ENCODE assay signal across 8 cellular contexts in the genomic region with DNA sequence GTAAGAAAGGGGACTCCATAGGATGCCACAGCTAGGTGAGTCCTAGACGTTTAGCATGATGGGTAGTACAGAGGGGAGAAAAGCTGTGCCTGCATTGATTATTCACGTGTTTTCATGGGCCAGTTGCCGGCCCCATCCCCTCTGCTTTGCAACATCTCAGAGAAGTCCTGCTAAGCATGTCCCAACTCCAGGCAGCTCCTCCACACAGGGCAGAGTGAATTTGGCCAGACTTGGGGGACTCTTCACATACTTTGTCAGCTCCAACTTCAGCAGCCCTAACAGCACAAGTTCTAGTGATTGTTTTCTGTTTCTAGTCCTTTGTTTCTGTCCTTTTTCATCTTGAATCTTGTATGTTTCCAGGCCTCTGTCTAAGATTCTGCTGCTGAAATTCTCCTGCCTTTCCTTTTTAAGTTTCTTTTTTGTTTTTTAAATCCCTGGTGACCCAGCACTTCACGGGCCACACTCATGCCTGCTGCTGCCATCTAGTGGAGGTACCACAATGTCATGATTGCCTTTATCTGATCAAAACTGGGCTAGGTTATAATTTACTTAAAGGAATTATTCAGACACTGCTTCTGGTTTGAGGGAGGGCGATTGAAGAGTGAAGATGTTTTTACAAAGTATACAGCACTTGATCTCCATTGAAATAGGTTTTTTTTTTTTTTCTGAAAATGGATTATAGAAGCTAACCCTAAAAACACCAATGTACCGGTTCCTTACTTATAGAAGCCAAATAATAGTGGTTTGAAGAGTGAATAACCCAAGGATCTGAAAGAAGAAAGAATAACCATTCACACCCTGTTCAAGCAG.
A peak's percentile ranks its signal among the peaks of the same experiment; 100 is the strongest.
DNase-seq lines count a peak whose midpoint lies in the region; ATAC-seq and TF ChIP-seq lines count a peak whose summit lies in the region.

No MANE protein-coding gene starts in this region.

- H3K36me3 ChIP-seq in psoas muscle (ENCODE audit: insufficient read depth in 1 of 2, low read depth in 1 of 2) = no peaks in the 10 kb centered on the region

- no peaks in the 10 kb centered on the region for H3K9me3 ChIP-seq in psoas muscle

- intact Hi-C loops in activated CD4-positive, alpha-beta T cell treated with anti-CD3 and anti-CD28 coated beads, Interleukin-2, amount 10 ng/mL, durations not matched to agents 24 days and 14 days (cut with micrococcal nuclease) = no loop called here
- intact Hi-C loops in head of caudate nucleus (cut with DNase I) = no loop called here
- intact Hi-C loops in psoas muscle (cut with DNase I) = loop anchor here (5.0 to 10.0 kb wide), 3 partner anchors 348 to 428 kb away; partner anchors contain the start of gene PRKG1 (in 2 of the 2)

- WGBS in psoas muscle, 3 donors = 63 to 65% (median 63%) methylated on average over 6 of the region's 6 CpGs

- H3K9me3 Mint-ChIP-seq in activated CD4-positive, alpha-beta T cell treated with anti-CD3 and anti-CD28 coated beads, Interleukin-2, amount 10 ng/mL, durations not matched to agents 24 days and 14 days = no peaks in the 10 kb centered on the region
- no peaks in the 10 kb centered on the region for H3K9me3 Mint-ChIP-seq in activated CD8-positive, alpha-beta T cell treated with anti-CD3 and anti-CD28 coated beads, Interleukin-2, amount 10 ng/mL, durations not matched to agents 7 days and 5 days (ENCODE audit: insufficient read depth)

- no peak overlapping the region for H3K27ac Mint-ChIP-seq in activated CD4-positive, alpha-beta T cell treated with anti-CD3 and anti-CD28 coated beads, Interleukin-2, amount 10 ng/mL, durations not matched to agents 24 days and 14 days
- H3K27ac Mint-ChIP-seq in activated CD8-positive, alpha-beta T cell treated with anti-CD3 and anti-CD28 coated beads, Interleukin-2, amount 10 ng/mL, durations not matched to agents 7 days and 5 days = no peak overlapping the region

- H3K36me3 Mint-ChIP-seq in activated CD4-positive, alpha-beta T cell treated with anti-CD3 and anti-CD28 coated beads, Interleukin-2, amount 10 ng/mL, durations not matched to agents 24 days and 14 days (ENCODE audit: low read depth) = no peaks in the 10 kb centered on the region
- no peaks in the 10 kb centered on the region for H3K36me3 Mint-ChIP-seq in activated CD8-positive, alpha-beta T cell treated with anti-CD3 and anti-CD28 coated beads, Interleukin-2, amount 10 ng/mL, durations not matched to agents 7 days and 5 days (ENCODE audit: low read depth)

- H3K4me3 Mint-ChIP-seq in activated CD4-positive, alpha-beta T cell treated with anti-CD3 and anti-CD28 coated beads, Interleukin-2, amount 10 ng/mL, durations not matched to agents 24 days and 14 days = no peak overlapping the region
- H3K4me3 Mint-ChIP-seq in activated CD8-positive, alpha-beta T cell treated with anti-CD3 and anti-CD28 coated beads, Interleukin-2, amount 10 ng/mL, durations not matched to agents 7 days and 5 days = no peak overlapping the region

- TF ChIP-seq CTCF in LNCAP (IDR thresholded peaks at IDR 0.05) (peak; percentile 82), psoas muscle (IDR thresholded peaks at IDR 0.05) (peak; percentile 75)

- H3K4me1 Mint-ChIP-seq in activated CD4-positive, alpha-beta T cell treated with anti-CD3 and anti-CD28 coated beads, Interleukin-2, amount 10 ng/mL, durations not matched to agents 24 days and 14 days = peaks cover 4% of the 10 kb centered on the region
- H3K4me1 Mint-ChIP-seq in activated CD8-positive, alpha-beta T cell treated with anti-CD3 and anti-CD28 coated beads, Interleukin-2, amount 10 ng/mL, durations not matched to agents 7 days and 5 days (ENCODE audit: low read depth) = no peaks in the 10 kb centered on the region

- POLR2A ChIA-PET in activated CD8-positive, alpha-beta T cell treated with anti-CD3 and anti-CD28 coated beads, Interleukin-2, amount 10 ng/mL, durations not matched to agents 7 days and 5 days (lab: Charles Lee) = no interaction called here

- H3K4me3 ChIP-seq in psoas muscle = no peak overlapping the region

- H3K4me1 ChIP-seq in psoas muscle = peaks cover 23% of the 10 kb centered on the region

- peaks cover 5% of the 10 kb centered on the region for H3K27me3 Mint-ChIP-seq in activated CD4-positive, alpha-beta T cell treated with anti-CD3 and anti-CD28 coated beads, Interleukin-2, amount 10 ng/mL, durations not matched to agents 24 days and 14 days
- H3K27me3 Mint-ChIP-seq in activated CD8-positive, alpha-beta T cell treated with anti-CD3 and anti-CD28 coated beads, Interleukin-2, amount 10 ng/mL, durations not matched to agents 7 days and 5 days (ENCODE audit: low read depth) = no peaks in the 10 kb centered on the region

- H3K27me3 ChIP-seq in psoas muscle (ENCODE audit: insufficient read depth in 3 of 3, low read length in 2 of 3) = no peaks in the 10 kb centered on the region

- peak overlapping the region; percentile 56 for H3K27ac ChIP-seq in psoas muscle

- peak; percentile 78 for DNase-seq in activated CD4-positive, alpha-beta T cell treated with anti-CD3 and anti-CD28 coated beads, Interleukin-2, amount 10 ng/mL, durations not matched to agents 24 days and 14 days
- DNase-seq in activated CD4-positive, alpha-beta T cell treated with anti-CD3 and anti-CD28 coated beads, Interleukin-2, amount 50 U/mL, for 4 hours = no peak
- peak; percentile 44 for DNase-seq in activated CD8-positive, alpha-beta T cell treated with anti-CD3 and anti-CD28 coated beads, Interleukin-2, amount 10 ng/mL, durations not matched to agents 7 days and 5 days
- DNase-seq in head of caudate nucleus (peak; percentile 14 to 83 (median 53)), psoas muscle (peak in 1 of 2 donors; percentile 44)

- CTCF ChIA-PET in activated CD8-positive, alpha-beta T cell treated with anti-CD3 and anti-CD28 coated beads, Interleukin-2, amount 10 ng/mL, durations not matched to agents 7 days and 5 days (lab: Charles Lee) = interaction anchor here (0.8 to 1.6 kb wide), 2 partner anchors 332 to 538 kb away, joined by 3 to 5 read pairs; no protein-coding TSS in a partner anchor

- ATAC-seq in GM21786 (IDR thresholded peaks at IDR 0.05; ENCODE audit: unreplicated experiment) (peak; percentile 69), psoas muscle (peak; percentile 74 to 86 (median 79))
- ATAC-seq in activated CD8-positive, alpha-beta T cell treated with anti-CD3 and anti-CD28 coated beads, Interleukin-2, amount 10 ng/mL, durations not matched to agents 7 days and 5 days = no peak
- ATAC-seq in activated CD4-positive, CD25-positive, alpha-beta regulatory T cell treated with anti-CD3 and anti-CD28 coated beads, Interleukin-2, amount 50 U/mL, for 24 hours = no peak

Comparison
In these comparisons a context has a peak if more than half of its experiments do, and no peak if none do; other contexts are left out.
1. DNase-seq: peak in activated CD4-positive, alpha-beta T cell treated with anti-CD3 and anti-CD28 coated beads, Interleukin-2, amount 10 ng/mL, durations not matched to agents 24 days and 14 days (single experiment), activated CD8-positive, alpha-beta T cell treated with anti-CD3 and anti-CD28 coated beads, Interleukin-2, amount 10 ng/mL, durations not matched to agents 7 days and 5 days (single experiment) and head of caudate nucleus (42 of 42); none in activated CD4-positive, alpha-beta T cell treated with anti-CD3 and anti-CD28 coated beads, Interleukin-2, amount 50 U/mL, for 4 hours (0 of 2).
2. ATAC-seq: peak in GM21786 (single experiment) and psoas muscle (4 of 4); none in activated CD8-positive, alpha-beta T cell treated with anti-CD3 and anti-CD28 coated beads, Interleukin-2, amount 10 ng/mL, durations not matched to agents 7 days and 5 days (single experiment) and activated CD4-positive, CD25-positive, alpha-beta regulatory T cell treated with anti-CD3 and anti-CD28 coated beads, Interleukin-2, amount 50 U/mL, for 24 hours (0 of 2).
3. intact Hi-C loops: an anchor here in psoas muscle (5.0 to 10.0 kb wide); none called in activated CD4-positive, alpha-beta T cell treated with anti-CD3 and anti-CD28 coated beads, Interleukin-2, amount 10 ng/mL, durations not matched to agents 24 days and 14 days and head of caudate nucleus.